In the genomic region with DNA sequence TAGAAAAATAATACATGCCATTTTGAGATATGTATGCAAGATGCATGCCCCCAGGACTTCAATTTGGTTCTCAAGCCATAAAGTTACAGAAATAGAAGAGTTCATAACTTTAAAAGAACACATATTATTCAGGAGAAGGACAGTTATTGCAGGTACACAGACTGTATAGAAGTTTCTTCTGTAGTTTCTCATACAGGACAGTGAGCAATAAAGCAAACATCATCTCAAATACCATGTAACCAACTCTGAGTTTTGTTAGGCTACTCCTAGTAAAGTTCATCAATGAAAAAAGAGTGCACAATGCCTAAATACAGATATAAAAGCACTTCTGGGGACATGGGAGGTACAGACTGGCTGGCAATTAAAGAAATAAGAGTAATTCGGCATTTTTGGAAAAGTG, we compare ENCODE assay signal across 26 cellular contexts.
"Had no signal": no experiment of that assay in that cellular context is flagged by ENCODE, and none has a peak within 500 bp of the region (broad histone marks: within the 10 kb centered on the region; RNA-seq: fewer than 3 reads in every experiment).

No MANE protein-coding gene starts in this region.

- DNase-seq: stimulated activated CD4-positive, alpha-beta T cell treated with anti-CD3 and anti-CD28 coated beads, Interleukin-2, amount 100 ng/mL, for 48 hours; stimulated activated CD4-positive, alpha-beta T cell treated with anti-CD3 and anti-CD28 coated beads, Interleukin-4, amount 100 ng/mL, for 1 hour; stimulated activated CD4-positive, alpha-beta T cell treated with anti-CD3 and anti-CD28 coated beads, Interleukin-4, amount 100 ng/mL, for 24 hours; stimulated activated CD4-positive, alpha-beta T cell treated with anti-CD3 and anti-CD28 coated beads, Interleukin-4, amount 100 ng/mL, for 4 hours; stimulated activated CD8-positive, alpha-beta memory T cell treated with anti-CD3 and anti-CD28 coated beads, Interleukin-4, amount 100 ng/mL, for 48 hours; stimulated activated naive B cell treated with anti-CD40 and anti-IgM and Interleukin-4, amounts not matched to agents 10 μg/mL and 1 μg/mL and 100 μg/mL, for 72 hours; stimulated activated naive CD4-positive, alpha-beta T cell; stimulated activated naive CD4-positive, alpha-beta T cell treated with Interleukin-2 at 50 U/mL for 16 hours; stimulated activated naive CD8-positive, alpha-beta T cell treated with anti-CD3 and anti-CD28 coated beads, Interleukin-15, amount 100 ng/mL, for 72 hours; stimulated activated naive CD8-positive, alpha-beta T cell treated with anti-CD3 and anti-CD28 coated beads, Interleukin-15, Interleukin-2, amounts not matched to agents 100 U/mL and 50 U/mL, for 24 hours; stomach; substantia nigra; testis; thyroid gland; tibial artery; transverse colon; trophoblast cell; upper lobe of left lung; upper lobe of right lung; uterus had no signal

- H3K36me3 ChIP-seq: stomach, suprapubic skin, thoracic aorta, thyroid gland, tibial artery, tibial nerve, transverse colon, upper lobe of left lung, upper lobe of right lung, uterus, vagina had no signal

- H3K27me3 ChIP-seq: stomach, suprapubic skin, testis, thyroid gland, tibial artery, tibial nerve, transverse colon, upper lobe of left lung, upper lobe of right lung, uterus, vagina had no signal

- H3K4me3 ChIP-seq: stomach, suprapubic skin, testis, thoracic aorta, thyroid gland, tibial artery, tibial nerve, transverse colon, upper lobe of left lung, upper lobe of right lung, uterus, vagina had no signal

- ATAC-seq: stimulated activated effector memory CD8-positive, alpha-beta T cell treated with anti-CD3 and anti-CD28 coated beads, Interleukin-12 subunit alpha, Interleukin-12 subunit beta, amount 100 ng/mL, for 72 hours; stimulated activated memory B cell treated with anti-CD40 and anti-IgM and Interleukin-4, amounts not matched to agents 10 μg/mL and 1 μg/mL and 100 μg/mL, for 72 hours; stimulated activated naive B cell treated with anti-CD40 and anti-IgM and Interleukin-4, amounts not matched to agents 10 μg/mL and 1 μg/mL and 100 μg/mL, for 72 hours; stimulated activated naive CD8-positive, alpha-beta T cell treated with anti-CD3 and anti-CD28 coated beads, Interleukin-15, amount 100 ng/mL, for 72 hours; stimulated activated naive CD8-positive, alpha-beta T cell treated with anti-CD3 and anti-CD28 coated beads, Interleukin-15, Interleukin-2, amounts not matched to agents 100 U/mL and 50 U/mL, for 24 hours; upper lobe of right lung had no signal

- H3K4me1 ChIP-seq: stomach, suprapubic skin, testis, thyroid gland, tibial artery, transverse colon, upper lobe of left lung, upper lobe of right lung, uterus, vagina had no signal

- H3K27ac ChIP-seq: stomach, suprapubic skin, testis, thoracic aorta, thyroid gland, tibial artery, tibial nerve, transverse colon, upper lobe of left lung, upper lobe of right lung, uterus, vagina had no signal

- H3K9me3 ChIP-seq: stomach, suprapubic skin, testis, thoracic aorta, thyroid gland, tibial artery, tibial nerve, transverse colon, upper lobe of left lung, upper lobe of right lung, uterus, vagina had no signal
